In the genomic region with DNA sequence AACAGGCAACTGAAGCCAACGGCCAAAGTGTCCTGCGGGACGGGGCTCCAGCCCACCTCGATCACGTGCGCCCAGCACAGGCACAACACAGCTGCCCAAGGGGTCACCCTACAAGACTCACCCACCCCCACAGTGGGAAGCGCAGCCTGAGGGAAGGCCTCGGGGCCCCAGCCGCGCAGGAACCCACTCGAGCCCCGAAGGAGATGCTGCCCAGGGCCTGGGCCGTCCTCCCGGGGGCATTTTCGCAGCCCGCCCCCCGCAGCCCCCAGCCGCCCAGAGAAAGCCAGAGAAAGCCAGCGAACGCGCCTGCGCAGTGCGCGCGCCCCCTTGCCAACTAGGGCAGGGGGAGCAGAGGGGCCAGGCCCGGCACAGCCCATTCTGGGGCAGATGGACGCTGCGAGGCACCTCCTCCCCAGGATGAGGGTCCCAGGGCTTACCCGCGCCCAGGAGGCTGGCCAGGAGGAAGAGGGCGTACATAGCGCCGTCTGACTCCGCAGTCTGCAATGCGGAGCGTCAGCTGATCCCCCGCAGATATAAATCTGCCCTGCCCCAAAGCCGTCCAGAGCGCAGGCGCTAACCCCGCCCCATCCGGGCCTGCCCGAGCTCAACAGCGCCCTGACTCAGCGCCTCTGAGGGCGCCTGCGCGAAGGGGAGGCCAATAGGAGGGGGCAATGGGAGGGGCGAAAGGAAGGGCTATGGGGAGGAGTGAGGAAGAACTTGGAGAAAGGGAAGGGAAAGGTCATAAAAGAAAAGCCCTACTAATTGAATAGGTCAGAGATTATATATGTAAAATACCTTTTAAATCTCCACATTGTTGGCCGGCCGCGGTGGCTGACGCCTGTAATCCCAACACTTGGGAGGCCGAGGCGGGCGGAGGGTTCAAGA, we compare ENCODE assay signal across 1 cellular context.
A peak's percentile ranks its signal among the peaks of the same experiment; 100 is the strongest.
TF ChIP-seq lines count a peak whose summit lies in the region.

Gene PSAP (minus strand): TSS at position 507 of the 885 bp plus-strand sequence. CDS start 30 bp downstream, at position 477.

TF ChIP-seq in K562, 482 proteins besides CTCF, POLR2A, EP300 and RAD21 (continued from another document and continues in another):
- 0 out of 2 replicates have a peak, but pooled peaks have one; percentile 3 for TF ChIP-seq CREB3 (tag; conservative IDR thresholded peaks at IDR 0.05; ENCODE audit: low read depth)
- TF ChIP-seq STAT6 (CRISPR knock-in tag; IDR thresholded peaks at IDR 0.05), result peak; percentile 45; the same call in 1 of the 2 replicates
- peak; percentile 76; the same call in 1 of the 2 replicates for TF ChIP-seq JUN (IDR thresholded peaks at IDR 0.05; ENCODE audit: borderline replicate concordance, low read depth, low read length)
- TF ChIP-seq JUN (CRISPR knock-in tag; IDR thresholded peaks at IDR 0.05; ENCODE audit: borderline replicate concordance), result no peak; the same call in 1 of the 2 replicates
- peak; percentile 90 for TF ChIP-seq EP400 (IDR thresholded peaks at IDR 0.05)
- TF ChIP-seq, protein P1, sequence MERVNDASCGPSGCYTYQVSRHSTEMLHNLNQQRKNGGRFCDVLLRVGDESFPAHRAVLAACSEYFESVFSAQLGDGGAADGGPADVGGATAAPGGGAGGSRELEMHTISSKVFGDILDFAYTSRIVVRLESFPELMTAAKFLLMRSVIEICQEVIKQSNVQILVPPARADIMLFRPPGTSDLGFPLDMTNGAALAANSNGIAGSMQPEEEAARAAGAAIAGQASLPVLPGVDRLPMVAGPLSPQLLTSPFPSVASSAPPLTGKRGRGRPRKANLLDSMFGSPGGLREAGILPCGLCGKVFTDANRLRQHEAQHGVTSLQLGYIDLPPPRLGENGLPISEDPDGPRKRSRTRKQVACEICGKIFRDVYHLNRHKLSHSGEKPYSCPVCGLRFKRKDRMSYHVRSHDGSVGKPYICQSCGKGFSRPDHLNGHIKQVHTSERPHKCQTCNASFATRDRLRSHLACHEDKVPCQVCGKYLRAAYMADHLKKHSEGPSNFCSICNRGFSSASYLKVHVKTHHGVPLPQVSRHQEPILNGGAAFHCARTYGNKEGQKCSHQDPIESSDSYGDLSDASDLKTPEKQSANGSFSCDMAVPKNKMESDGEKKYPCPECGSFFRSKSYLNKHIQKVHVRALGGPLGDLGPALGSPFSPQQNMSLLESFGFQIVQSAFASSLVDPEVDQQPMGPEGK (CRISPR knock-in tag; IDR thresholded peaks at IDR 0.05; ENCODE audit: borderline replicate concordance), result no peak
- TF ChIP-seq, protein P2, sequence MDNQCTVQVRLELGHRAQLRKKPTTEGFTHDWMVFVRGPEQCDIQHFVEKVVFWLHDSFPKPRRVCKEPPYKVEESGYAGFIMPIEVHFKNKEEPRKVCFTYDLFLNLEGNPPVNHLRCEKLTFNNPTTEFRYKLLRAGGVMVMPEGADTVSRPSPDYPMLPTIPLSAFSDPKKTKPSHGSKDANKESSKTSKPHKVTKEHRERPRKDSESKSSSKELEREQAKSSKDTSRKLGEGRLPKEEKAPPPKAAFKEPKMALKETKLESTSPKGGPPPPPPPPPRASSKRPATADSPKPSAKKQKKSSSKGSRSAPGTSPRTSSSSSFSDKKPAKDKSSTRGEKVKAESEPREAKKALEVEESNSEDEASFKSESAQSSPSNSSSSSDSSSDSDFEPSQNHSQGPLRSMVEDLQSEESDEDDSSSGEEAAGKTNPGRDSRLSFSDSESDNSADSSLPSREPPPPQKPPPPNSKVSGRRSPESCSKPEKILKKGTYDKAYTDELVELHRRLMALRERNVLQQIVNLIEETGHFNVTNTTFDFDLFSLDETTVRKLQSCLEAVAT (IDR thresholded peaks at IDR 0.05), result peak; percentile 61 to 85; a peak in 3 of 4 replicates
- TF ChIP-seq GTF2A2 (tag; IDR thresholded peaks at IDR 0.05), result peak; percentile 53; the same call in 1 of the 2 replicates
- peak; percentile 96 for TF ChIP-seq CXXC5 (CRISPR knock-in tag; IDR thresholded peaks at IDR 0.05)
- TF ChIP-seq TARDBP (IDR thresholded peaks at IDR 0.05), result no peak
- no peak for TF ChIP-seq DDX20 (tag; IDR thresholded peaks at IDR 0.05; ENCODE audit: low read depth)
- TF ChIP-seq FOXM1 (IDR thresholded peaks at IDR 0.05; ENCODE audit: low read depth), result no peak
- peak; percentile 88 for TF ChIP-seq FOXM1 (CRISPR knock-in tag; IDR thresholded peaks at IDR 0.05; ENCODE audit: low read depth)
- TF ChIP-seq ZBTB7A (IDR thresholded peaks at IDR 0.05; ENCODE audit: borderline replicate concordance, control insufficient read depth, low read depth, low read length), result peak; percentile 93; the same call in 1 of the 2 replicates
- peak; percentile 66 for TF ChIP-seq E2F1 (CRISPR knock-in tag; IDR thresholded peaks at IDR 0.05)
- TF ChIP-seq, protein P3, sequence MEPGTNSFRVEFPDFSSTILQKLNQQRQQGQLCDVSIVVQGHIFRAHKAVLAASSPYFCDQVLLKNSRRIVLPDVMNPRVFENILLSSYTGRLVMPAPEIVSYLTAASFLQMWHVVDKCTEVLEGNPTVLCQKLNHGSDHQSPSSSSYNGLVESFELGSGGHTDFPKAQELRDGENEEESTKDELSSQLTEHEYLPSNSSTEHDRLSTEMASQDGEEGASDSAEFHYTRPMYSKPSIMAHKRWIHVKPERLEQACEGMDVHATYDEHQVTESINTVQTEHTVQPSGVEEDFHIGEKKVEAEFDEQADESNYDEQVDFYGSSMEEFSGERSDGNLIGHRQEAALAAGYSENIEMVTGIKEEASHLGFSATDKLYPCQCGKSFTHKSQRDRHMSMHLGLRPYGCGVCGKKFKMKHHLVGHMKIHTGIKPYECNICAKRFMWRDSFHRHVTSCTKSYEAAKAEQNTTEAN (CRISPR knock-in tag; IDR thresholded peaks at IDR 0.05), result no peak
- TF ChIP-seq MECOM (CRISPR knock-in tag; IDR thresholded peaks at IDR 0.05), result no peak
- no peak for TF ChIP-seq ZNF551 (CRISPR knock-in tag; IDR thresholded peaks at IDR 0.05)
- no peak for TF ChIP-seq ZNF395 (CRISPR knock-in tag; IDR thresholded peaks at IDR 0.05)
- TF ChIP-seq, protein P4, sequence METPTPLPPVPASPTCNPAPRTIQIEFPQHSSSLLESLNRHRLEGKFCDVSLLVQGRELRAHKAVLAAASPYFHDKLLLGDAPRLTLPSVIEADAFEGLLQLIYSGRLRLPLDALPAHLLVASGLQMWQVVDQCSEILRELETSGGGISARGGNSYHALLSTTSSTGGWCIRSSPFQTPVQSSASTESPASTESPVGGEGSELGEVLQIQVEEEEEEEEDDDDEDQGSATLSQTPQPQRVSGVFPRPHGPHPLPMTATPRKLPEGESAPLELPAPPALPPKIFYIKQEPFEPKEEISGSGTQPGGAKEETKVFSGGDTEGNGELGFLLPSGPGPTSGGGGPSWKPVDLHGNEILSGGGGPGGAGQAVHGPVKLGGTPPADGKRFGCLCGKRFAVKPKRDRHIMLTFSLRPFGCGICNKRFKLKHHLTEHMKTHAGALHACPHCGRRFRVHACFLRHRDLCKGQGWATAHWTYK (CRISPR knock-in tag; IDR thresholded peaks at IDR 0.05), result 0 out of 2 replicates have a peak, but pooled peaks have one; percentile 57
- no peak for TF ChIP-seq ZNF41 (CRISPR knock-in tag; conservative IDR thresholded peaks at IDR 0.05)
- peak; percentile 64 for TF ChIP-seq SOX6 (IDR thresholded peaks at IDR 0.05)
- TF ChIP-seq DMBX1 (CRISPR knock-in tag; IDR thresholded peaks at IDR 0.05; ENCODE audit: borderline replicate concordance), result no peak
- no peak for TF ChIP-seq ZFP1 (CRISPR knock-in tag; IDR thresholded peaks at IDR 0.05)
- TF ChIP-seq ZNF561 (CRISPR knock-in tag; conservative IDR thresholded peaks at IDR 0.05), result no peak
- peak in 1 of 2 experiments; percentile 49; a peak in 1 of 4 replicates for TF ChIP-seq SRF (CRISPR knock-in tag; IDR thresholded peaks at IDR 0.05)
- no peak for TF ChIP-seq ZNF57 (CRISPR knock-in tag; IDR thresholded peaks at IDR 0.05)
- TF ChIP-seq CSDE1 (IDR thresholded peaks at IDR 0.05), result no peak; a peak in 1 of 4 replicates
- peak; percentile 43; the same call in 1 of the 2 replicates for TF ChIP-seq HLTF (IDR thresholded peaks at IDR 0.05)
- no peak for TF ChIP-seq HNRNPK (IDR thresholded peaks at IDR 0.05; ENCODE audit: low read depth, low read length, poor library complexity, severe bottlenecking)
- no peak for TF ChIP-seq ZFP30 (CRISPR knock-in tag; IDR thresholded peaks at IDR 0.05; ENCODE audit: borderline replicate concordance)
- no peak; the same call in 1 of the 2 replicates for TF ChIP-seq FOXJ2 (tag; IDR thresholded peaks at IDR 0.05)
- no peak for TF ChIP-seq JUNB (CRISPR knock-in tag; conservative IDR thresholded peaks at IDR 0.05)
- no peak for TF ChIP-seq CBX8 (IDR thresholded peaks at IDR 0.05; ENCODE audit: borderline replicate concordance, extremely low read depth, low read depth, low read length, poor library complexity, severe bottlenecking)
- TF ChIP-seq ADNP (tag; IDR thresholded peaks at IDR 0.05), result no peak
- TF ChIP-seq BRF1 (IDR thresholded peaks at IDR 0.05; ENCODE audit: borderline replicate concordance, extremely low read depth, insufficient read length), result no peak
